Comparison of ENCODE assay signal across 8 cellular contexts in genomic region chrX:18426004-18426320, GRCh38. TPM values are rescaled to one million over a fixed set of nuclear protein-coding genes. Genes with fewer than 3 reads are reported as not detected.
A peak's percentile ranks its signal among the peaks of the same experiment; 100 is the strongest.
DNase-seq lines count a peak whose midpoint lies in the region; TF ChIP-seq lines count a peak whose summit lies in the region.

No MANE protein-coding gene starts in this region.

- H3K27me3 Mint-ChIP-seq in activated T-helper 2 cell treated with anti-CD3 and anti-CD28 coated beads, Interferon-gamma antibody, Interleukin-2, Interleukin-4, amounts not matched to agents 10 μg/mL and 5 μg/mL and 100 μg/mL, durations not matched to agents 14 hours and 24 hours and 36 hours (ENCODE audit: low read depth), result peaks cover 23% of the 10 kb centered on the region
- H3K27me3 Mint-ChIP-seq in stimulated activated naive CD8-positive, alpha-beta T cell treated with anti-CD3 and anti-CD28 coated beads, Interleukin-15, Interleukin-2, amounts not matched to agents 100 ng/mL and 50 ng/mL, for 24 hours, result peaks cover 6% of the 10 kb centered on the region

- peak overlapping the region; percentile 65 for H3K4me3 ChIP-seq in iPS-18c (ENCODE audit: insufficient read depth, low read depth, low read length)

- peak; percentile 7 for DNase-seq in stimulated activated CD4-positive, alpha-beta T cell treated with anti-CD3 and anti-CD28 coated beads, Interleukin-15, amount 100 ng/mL, for 24 hours
- no peak for DNase-seq in stimulated activated CD4-positive, alpha-beta T cell treated with anti-CD3 and anti-CD28 coated beads, Interleukin-1b, Interleukin-23, amount 100 ng/mL, for 48 hours
- DNase-seq in activated T-helper 2 cell treated with anti-CD3 and anti-CD28 coated beads, Interferon-gamma antibody, Interleukin-2, Interleukin-4, amounts not matched to agents 10 μg/mL and 5 μg/mL and 100 μg/mL, durations not matched to agents 14 hours and 24 hours and 36 hours (ENCODE audit: low spot score), result no peak
- DNase-seq in GM13977 (ENCODE audit: low spot score) (no peak), glomerular visceral epithelial cell (ENCODE audit: extremely low spot score) (no peak), inferior parietal cortex (ENCODE audit: extremely low spot score) (no peak)

- peak overlapping the region; percentile 67 for H3K4me3 Mint-ChIP-seq in activated T-helper 2 cell treated with anti-CD3 and anti-CD28 coated beads, Interferon-gamma antibody, Interleukin-2, Interleukin-4, amounts not matched to agents 10 μg/mL and 5 μg/mL and 100 μg/mL, durations not matched to agents 14 hours and 24 hours and 36 hours (ENCODE audit: low read depth)
- peak overlapping the region; percentile 77 for H3K4me3 Mint-ChIP-seq in stimulated activated naive CD8-positive, alpha-beta T cell treated with anti-CD3 and anti-CD28 coated beads, Interleukin-15, Interleukin-2, amounts not matched to agents 100 ng/mL and 50 ng/mL, for 24 hours

- H3K36me3 Mint-ChIP-seq in activated T-helper 2 cell treated with anti-CD3 and anti-CD28 coated beads, Interferon-gamma antibody, Interleukin-2, Interleukin-4, amounts not matched to agents 10 μg/mL and 5 μg/mL and 100 μg/mL, durations not matched to agents 14 hours and 24 hours and 36 hours (ENCODE audit: low read depth), result no peaks in the 10 kb centered on the region
- H3K36me3 Mint-ChIP-seq in stimulated activated naive CD8-positive, alpha-beta T cell treated with anti-CD3 and anti-CD28 coated beads, Interleukin-15, Interleukin-2, amounts not matched to agents 100 ng/mL and 50 ng/mL, for 24 hours (ENCODE audit: low read depth), result no peaks in the 10 kb centered on the region

- H3K9me3 ChIP-seq in iPS-18c (ENCODE audit: control insufficient read depth, insufficient read depth, low read length), result no peaks in the 10 kb centered on the region

- intact Hi-C loops in activated T-helper 2 cell treated with anti-CD3 and anti-CD28 coated beads, Interferon-gamma antibody, Interleukin-2, Interleukin-4, amounts not matched to agents 10 μg/mL and 5 μg/mL and 100 μg/mL, durations not matched to agents 14 hours and 24 hours and 36 hours (cut with micrococcal nuclease), result loop anchor here (5.0 to 10.0 kb wide), 2 partner anchors 556 to 919 kb away; partner anchors contain the start of genes PDHA1 and PHKA2

- TF ChIP-seq CTCF in GM13977 (IDR thresholded peaks at IDR 0.05; ENCODE audit: extremely low read depth, insufficient read depth, missing control alignments), result no peak

- in situ Hi-C loops in GM13977 (cut with MboI; ENCODE audit: low pct_unique_long_range_greater_than_20kb, low sequenced_read_pairs, unreplicated experiment), result no loop called here

- no peak overlapping the region for H3K27ac Mint-ChIP-seq in activated T-helper 2 cell treated with anti-CD3 and anti-CD28 coated beads, Interferon-gamma antibody, Interleukin-2, Interleukin-4, amounts not matched to agents 10 μg/mL and 5 μg/mL and 100 μg/mL, durations not matched to agents 14 hours and 24 hours and 36 hours
- no peak overlapping the region for H3K27ac Mint-ChIP-seq in stimulated activated naive CD8-positive, alpha-beta T cell treated with anti-CD3 and anti-CD28 coated beads, Interleukin-15, Interleukin-2, amounts not matched to agents 100 ng/mL and 50 ng/mL, for 24 hours

- peaks cover 9% of the 10 kb centered on the region for H3K4me1 Mint-ChIP-seq in activated T-helper 2 cell treated with anti-CD3 and anti-CD28 coated beads, Interferon-gamma antibody, Interleukin-2, Interleukin-4, amounts not matched to agents 10 μg/mL and 5 μg/mL and 100 μg/mL, durations not matched to agents 14 hours and 24 hours and 36 hours (ENCODE audit: low read depth)
- H3K4me1 Mint-ChIP-seq in stimulated activated naive CD8-positive, alpha-beta T cell treated with anti-CD3 and anti-CD28 coated beads, Interleukin-15, Interleukin-2, amounts not matched to agents 100 ng/mL and 50 ng/mL, for 24 hours (ENCODE audit: low read depth), result peaks cover 12% of the 10 kb centered on the region

- H3K9me3 Mint-ChIP-seq in activated T-helper 2 cell treated with anti-CD3 and anti-CD28 coated beads, Interferon-gamma antibody, Interleukin-2, Interleukin-4, amounts not matched to agents 10 μg/mL and 5 μg/mL and 100 μg/mL, durations not matched to agents 14 hours and 24 hours and 36 hours, result no peaks in the 10 kb centered on the region
- no peaks in the 10 kb centered on the region for H3K9me3 Mint-ChIP-seq in stimulated activated naive CD8-positive, alpha-beta T cell treated with anti-CD3 and anti-CD28 coated beads, Interleukin-15, Interleukin-2, amounts not matched to agents 100 ng/mL and 50 ng/mL, for 24 hours

RNA-seq across cellular contexts. Expression of gene CDKL5, which starts 0.6 kb away (rescaled TPM):
- 0.46 and 0.76 TPM in 2 replicates for total RNA-seq in activated T-helper 2 cell treated with anti-CD3 and anti-CD28 coated beads, Interferon-gamma antibody, Interleukin-2, Interleukin-4, amounts not matched to agents 10 μg/mL and 5 μg/mL and 100 μg/mL, durations not matched to agents 14 hours and 24 hours and 36 hours
